ENCODE assay signal across 7 cellular contexts in the genomic region with DNA sequence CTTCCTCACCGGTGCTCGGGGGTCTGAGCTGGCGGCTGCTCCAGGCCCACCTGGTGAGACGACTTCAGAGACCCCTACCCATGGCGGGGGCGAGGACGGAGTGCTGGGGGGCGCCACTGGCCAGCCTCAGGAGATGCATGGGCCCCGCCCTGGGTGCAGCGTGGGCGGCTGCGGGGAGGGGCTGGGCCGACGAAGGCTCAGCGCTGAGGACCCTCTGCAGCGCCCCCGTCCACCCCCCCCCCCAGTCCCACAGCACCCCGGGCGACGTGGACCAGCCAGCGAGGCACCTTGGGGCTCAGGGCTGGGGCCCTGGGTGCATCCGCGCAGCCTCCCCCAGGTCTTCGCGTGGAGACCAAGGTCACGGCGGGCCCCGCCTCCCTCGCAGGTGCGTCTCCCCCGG. TPM values are rescaled to one million over a fixed set of nuclear protein-coding genes. Genes with fewer than 3 reads are reported as not detected.
"Had no signal": no experiment of that assay in that cellular context is flagged by ENCODE, and none has a peak within 500 bp of the region (broad histone marks: within the 10 kb centered on the region; RNA-seq: fewer than 3 reads in every experiment).

No MANE protein-coding gene starts in this region.

RNA-seq across cellular contexts. Expression of gene SYCE1, which starts 11.7 kb away (rescaled TPM):
- total RNA-seq: K562, M059J, PC-3, RPMI7951, SJSA1 had no signal
- polyA plus RNA-seq: K562, SK-N-SH had no signal

RNA-seq across cellular contexts. Expression of gene FRG2B, which starts 49.6 kb away (rescaled TPM):
- total RNA-seq: K562, M059J, PC-3, Right ventricle myocardium superior, SJSA1 had no signal
- polyA plus RNA-seq: K562, SK-N-SH had no signal

RNA-seq across cellular contexts. Expression of gene CYP2E1, which starts 49.9 kb away (rescaled TPM):
- total RNA-seq: RPMI7951 had no signal
